ENCODE assay signal across 31 cellular contexts in genomic region chr2:222526480-222527277, GRCh38.
DNase-seq lines count a peak whose midpoint lies in the region; ATAC-seq and TF ChIP-seq lines count a peak whose summit lies in the region.
"Had no signal": no experiment of that assay in that cellular context is flagged by ENCODE, and none has a peak within 500 bp of the region (broad histone marks: within the 10 kb centered on the region; RNA-seq: fewer than 3 reads in every experiment).

No MANE protein-coding gene starts in this region.

- no peaks in the 10 kb centered on the region for H3K27me3 ChIP-seq in BE2C
- H3K27me3 ChIP-seq: breast epithelium, ovary had no signal

- no peaks in the 10 kb centered on the region for H3K36me3 ChIP-seq in BE2C
- H3K36me3 ChIP-seq: breast epithelium, ovary, thoracic aorta had no signal

- POLR2A ChIA-PET in activated CD4-positive, alpha-beta T cell treated with anti-CD3 and anti-CD28 coated beads, Interleukin-2, amount 10 ng/mL, durations not matched to agents 7 days and 5 days (lab: Charles Lee) = no interaction called here

- H3K4me1 ChIP-seq in BE2C = no peaks in the 10 kb centered on the region
- H3K4me1 ChIP-seq: breast epithelium had no signal

- H3K9me3 Mint-ChIP-seq in activated CD4-positive, alpha-beta T cell treated with anti-CD3 and anti-CD28 coated beads, Interleukin-2, amount 10 ng/mL, durations not matched to agents 7 days and 5 days = no peaks in the 10 kb centered on the region
- H3K9me3 Mint-ChIP-seq: activated naive CD4-positive, alpha-beta T cell treated with anti-CD3 and anti-CD28 coated beads, Interleukin-2, amount 50 U/mL, for 72 hours; activated T-helper 2 cell treated with anti-CD3 and anti-CD28 coated beads, Interferon-gamma antibody, Interleukin-2, Interleukin-4, amounts not matched to agents 10 μg/mL and 5 μg/mL and 100 μg/mL, durations not matched to agents 14 hours and 24 hours and 36 hours had no signal

- H3K27me3 Mint-ChIP-seq in activated CD4-positive, alpha-beta T cell treated with anti-CD3 and anti-CD28 coated beads, Interleukin-2, amount 10 ng/mL, durations not matched to agents 7 days and 5 days = no peaks in the 10 kb centered on the region
- H3K27me3 Mint-ChIP-seq: activated CD4-positive, alpha-beta memory T cell treated with anti-CD3 and anti-CD28 coated beads, Interleukin-2, amount 10 ng/mL, durations not matched to agents 7 days and 5 days; CD4-positive, CD25-positive, alpha-beta regulatory T cell; T-helper 17 cell had no signal

- no peaks in the 10 kb centered on the region for H3K36me3 Mint-ChIP-seq in activated CD4-positive, alpha-beta T cell treated with anti-CD3 and anti-CD28 coated beads, Interleukin-2, amount 10 ng/mL, durations not matched to agents 7 days and 5 days (ENCODE audit: low read depth)
- H3K36me3 Mint-ChIP-seq: activated naive CD4-positive, alpha-beta T cell treated with anti-CD3 and anti-CD28 coated beads, Interleukin-2, amount 50 U/mL, for 72 hours had no signal

- H3K27ac Mint-ChIP-seq in activated CD4-positive, alpha-beta T cell treated with anti-CD3 and anti-CD28 coated beads, Interleukin-2, amount 10 ng/mL, durations not matched to agents 7 days and 5 days = no peak overlapping the region
- H3K27ac Mint-ChIP-seq: activated CD4-positive, alpha-beta memory T cell treated with anti-CD3 and anti-CD28 coated beads, Interleukin-2, amount 10 ng/mL, durations not matched to agents 7 days and 5 days; activated naive CD4-positive, alpha-beta T cell treated with anti-CD3 and anti-CD28 coated beads, Interleukin-2, amount 50 U/mL, for 72 hours; activated T-helper 2 cell treated with anti-CD3 and anti-CD28 coated beads, Interferon-gamma antibody, Interleukin-2, Interleukin-4, amounts not matched to agents 10 μg/mL and 5 μg/mL and 100 μg/mL, durations not matched to agents 14 hours and 24 hours and 36 hours; T-helper 17 cell had no signal

- DNase-seq in GM12865 (ENCODE audit: low read depth) (peak; percentile 40), BE2C (no peak), NCI-H1417 treated with DMSO at 0.1 percent for 48 hours (lab: John Stamatoyannopoulos, UW) (no peak)
- DNase-seq in activated CD4-positive, alpha-beta T cell treated with anti-CD3 and anti-CD28 coated beads, Interleukin-2, amount 10 ng/mL, durations not matched to agents 7 days and 5 days = no peak
- DNase-seq: activated CD4-positive, alpha-beta memory T cell treated with anti-CD3 and anti-CD28 coated beads, Interleukin-2, amount 10 ng/mL, durations not matched to agents 7 days and 5 days; CD4-positive, CD25-positive, alpha-beta regulatory T cell; effector memory CD4-positive, alpha-beta T cell; IMR-90; mucosa of descending colon; NCI-H1092 treated with DMSO at 0.1 percent for 48 hours; NCI-H1930; NCI-H524; ovary; PC-3; retina; stimulated activated naive CD8-positive, alpha-beta T cell treated with anti-CD3 and anti-CD28 coated beads, Interleukin-15, Interleukin-2, amounts not matched to agents 100 U/mL and 50 U/mL, for 24 hours; T-helper 17 cell had no signal

- CTCF ChIA-PET in activated CD4-positive, alpha-beta T cell treated with anti-CD3 and anti-CD28 coated beads, Interleukin-2, amount 10 ng/mL, durations not matched to agents 7 days and 5 days (lab: Charles Lee) = interaction anchor here (1.1 kb wide), 1 partner anchor 209 kb away, joined by 4 read pairs; no protein-coding TSS in a partner anchor

- no peak overlapping the region for H3K4me3 Mint-ChIP-seq in activated CD4-positive, alpha-beta T cell treated with anti-CD3 and anti-CD28 coated beads, Interleukin-2, amount 10 ng/mL, durations not matched to agents 7 days and 5 days
- H3K4me3 Mint-ChIP-seq: activated CD4-positive, alpha-beta memory T cell treated with anti-CD3 and anti-CD28 coated beads, Interleukin-2, amount 10 ng/mL, durations not matched to agents 7 days and 5 days; nephron; T-helper 17 cell had no signal

- ATAC-seq in GM21390 (IDR thresholded peaks at IDR 0.05; ENCODE audit: unreplicated experiment) (peak; percentile 40), HG02870 (IDR thresholded peaks at IDR 0.05; ENCODE audit: unreplicated experiment) (peak; percentile 52), HG03565 (IDR thresholded peaks at IDR 0.05; ENCODE audit: unreplicated experiment) (peak; percentile 34), HG02678 (IDR thresholded peaks at IDR 0.05; ENCODE audit: unreplicated experiment) (no peak)
- ATAC-seq: activated CD4-positive, CD25-positive, alpha-beta regulatory T cell treated with anti-CD3 and anti-CD28 coated beads, Interleukin-2, amount 50 U/mL, for 24 hours; activated naive CD4-positive, alpha-beta T cell treated with anti-CD3 and anti-CD28 coated beads, Interleukin-2, amount 50 U/mL, for 72 hours; HCT116; mucosa of descending colon; PC-3; Right ventricle myocardium inferior; SK-N-SH treated with all-trans-retinoic acid at 6 μM for 48 hours; stimulated activated naive CD8-positive, alpha-beta T cell treated with anti-CD3 and anti-CD28 coated beads, Interleukin-15, Interleukin-2, amounts not matched to agents 100 U/mL and 50 U/mL, for 24 hours; T-helper 17 cell had no signal

- H3K4me3 ChIP-seq in GM12865 (ENCODE audit: low read depth, low read length) (no peak overlapping the region), BE2C (ENCODE audit: low read depth, low read length) (no peak overlapping the region)
- H3K4me3 ChIP-seq: breast epithelium, mucosa of descending colon, ovary, skin epidermis, thoracic aorta had no signal

- no peaks in the 10 kb centered on the region for H3K9me3 ChIP-seq in BE2C
- H3K9me3 ChIP-seq: breast epithelium, mucosa of descending colon, ovary, thoracic aorta had no signal

- H3K4me1 Mint-ChIP-seq in activated CD4-positive, alpha-beta T cell treated with anti-CD3 and anti-CD28 coated beads, Interleukin-2, amount 10 ng/mL, durations not matched to agents 7 days and 5 days = no peaks in the 10 kb centered on the region

- no peak for TF ChIP-seq CTCF in GM12865 (IDR thresholded peaks at IDR 0.05; ENCODE audit: insufficient read depth, low read depth, low read length, missing control alignments)
- no peak for TF ChIP-seq CTCF in BE2C (IDR thresholded peaks at IDR 0.05; ENCODE audit: low read depth, low read length)
